ENCODE assay signal across 21 cellular contexts in genomic region chr6:39171489-39172376, GRCh38. TPM values are rescaled to one million over a fixed set of nuclear protein-coding genes. Genes with fewer than 3 reads are reported as not detected.
"Had no signal": no experiment of that assay in that cellular context is flagged by ENCODE, and none has a peak within 500 bp of the region (broad histone marks: within the 10 kb centered on the region; RNA-seq: fewer than 3 reads in every experiment).

No MANE protein-coding gene starts in this region.

- FAIRE-seq: RCC 7860 had no signal

- ATAC-seq: activated CD8-positive, alpha-beta memory T cell treated with anti-CD3 and anti-CD28 coated beads, Interleukin-2, amount 10 ng/mL, durations not matched to agents 7 days and 5 days; PC-3 had no signal

- DNase-seq: activated B cell treated with CpG ODN at 0.5 μM for 24 hours; activated CD4-positive, alpha-beta T cell treated with anti-CD3 and anti-CD28 coated beads for 1 hour; activated CD4-positive, alpha-beta T cell treated with anti-CD3 and anti-CD28 coated beads, Interleukin-2, amount 10 ng/mL, durations not matched to agents 24 days and 14 days; activated CD4-positive, alpha-beta T cell treated with anti-CD3 and anti-CD28 coated beads, Interleukin-2, amount 50 U/mL, for 48 hours; activated CD8-positive, alpha-beta memory T cell treated with anti-CD3 and anti-CD28 coated beads, Interleukin-2, amount 10 ng/mL, durations not matched to agents 7 days and 5 days; activated gamma-delta T cell; activated naive CD4-positive, alpha-beta T cell treated with anti-CD3 and anti-CD28 coated beads for 36 hours; activated T-cell treated with anti-CD3 and anti-CD28 coated beads, Interleukin-2, amount 50 U/mL, for 24 hours; amygdala; caudate nucleus; MM.1S; NCI-H1105; NCI-H1436; NCI-H187; NCI-H2081; NCI-H446; NCI-H524; PC-3; SHP77 treated with DMSO at 0.1 percent for 48 hours had no signal

RNA-seq across cellular contexts. Expression of gene KCNK5, which starts 57.5 kb away (rescaled TPM):
- total RNA-seq: activated B cell treated with CpG ODN at 0.5 μM for 24 hours, chondrocyte had no signal
